Comparison of ENCODE assay signal across 8 cellular contexts in the genomic region with DNA sequence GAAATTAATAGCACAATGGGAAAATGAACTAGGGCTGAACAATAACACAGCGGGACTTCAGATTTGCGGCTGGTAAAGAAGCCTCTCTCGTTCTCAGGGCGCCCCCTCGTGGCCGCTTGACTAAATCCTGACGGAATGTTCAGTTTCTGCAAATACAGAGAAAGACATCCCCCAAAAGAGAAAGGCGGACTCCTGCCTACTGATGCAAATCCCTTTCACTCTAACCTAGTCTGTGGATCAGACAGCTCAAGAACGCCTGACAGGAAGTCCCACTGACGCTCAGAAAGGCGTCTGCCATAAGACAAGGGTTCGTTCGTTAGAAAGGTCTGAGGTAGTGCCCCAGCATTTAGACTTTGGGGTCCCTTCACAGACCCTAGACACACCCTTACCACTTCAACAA. TPM values are rescaled to one million over a fixed set of nuclear protein-coding genes. Genes with fewer than 3 reads are reported as not detected.
DNase-seq lines count a peak whose midpoint lies in the region; ATAC-seq and TF ChIP-seq lines count a peak whose summit lies in the region.

No MANE protein-coding gene starts in this region.

- H3K27me3 ChIP-seq in DOHH2 (ENCODE audit: control insufficient read depth, low read length) (peaks cover 51% of the 10 kb centered on the region), gastroesophageal sphincter (no peaks in the 10 kb centered on the region), neutrophil (peaks cover 99% of the 10 kb centered on the region)

- H3K36me3 ChIP-seq in DOHH2 (ENCODE audit: control insufficient read depth, low read length), result no peaks in the 10 kb centered on the region
- H3K36me3 ChIP-seq in gastroesophageal sphincter, result no peaks in the 10 kb centered on the region
- no peaks in the 10 kb centered on the region for H3K36me3 ChIP-seq in neutrophil

- CTCF ChIA-PET in RWPE1 (lab: Yijun Ruan, JAX), result interaction anchor here (0.6 to 4.3 kb wide), 27 partner anchors 9 to 1226 kb away, joined by 3 to 23 read pairs (median 3); partner anchors contain the start of gene NOPCHAP1

- no peak overlapping the region for H3K27ac ChIP-seq in DOHH2 (ENCODE audit: low read depth, low read length)
- peak overlapping the region; percentile 67 for H3K27ac ChIP-seq in RWPE1
- peak overlapping the region in 3 of 4 donors; percentile 62 to 95 (median 94) for H3K27ac ChIP-seq in gastroesophageal sphincter
- H3K27ac ChIP-seq in neutrophil, result no peak overlapping the region

- no peaks in the 10 kb centered on the region for H3K9me2 ChIP-seq in DOHH2 (replicated peaks; ENCODE audit: control insufficient read depth, low read length)

- H3K4me1 ChIP-seq in DOHH2 (ENCODE audit: control insufficient read depth, low read length) (peaks cover 8% of the 10 kb centered on the region), gastroesophageal sphincter (peaks cover 0 to 92% (median 28%) of the 10 kb centered on the region in 3 donors), neutrophil (ENCODE audit: control insufficient read depth in 1 of 2, insufficient read depth in 1 of 2, low read depth in 1 of 2, low read length in 1 of 2) (peaks cover 0 to 12% of the 10 kb centered on the region in 2 experiments)

- no peaks in the 10 kb centered on the region for H4K20me1 ChIP-seq in DOHH2 (ENCODE audit: control insufficient read depth, insufficient read depth, low read depth, low read length)

- H3K4me2 ChIP-seq in DOHH2 (ENCODE audit: low read length), result peak overlapping the region; percentile 35

- H3K9me3 ChIP-seq in DOHH2 (ENCODE audit: control insufficient read depth, insufficient read depth, low read length) (no peaks in the 10 kb centered on the region), gastroesophageal sphincter (no peaks in the 10 kb centered on the region), neutrophil (no peaks in the 10 kb centered on the region)

- H3K4me3 ChIP-seq in DOHH2 (ENCODE audit: low read length) (no peak overlapping the region), gastroesophageal sphincter (peak overlapping the region; percentile 21 to 89), neutrophil (ENCODE audit: low read depth in 1 of 2, low read length in 1 of 2) (no peak overlapping the region)

- ATAC-seq in gastroesophageal sphincter (peak; percentile 33), HG02938 (IDR thresholded peaks at IDR 0.05; ENCODE audit: unreplicated experiment) (no peak)

- peak; percentile 87 for TF ChIP-seq CTCF in DOHH2 (IDR thresholded peaks at IDR 0.05; ENCODE audit: low read depth, low read length, poor library complexity, severe bottlenecking)
- peak; percentile 81 for TF ChIP-seq CTCF in RWPE1 (conservative IDR thresholded peaks at IDR 0.05; ENCODE audit: low read depth)
- TF ChIP-seq CTCF in gastroesophageal sphincter (IDR thresholded peaks at IDR 0.05), result peak; percentile 86 to 90 (median 86)
- TF ChIP-seq CTCF in neutrophil (IDR thresholded peaks at IDR 0.05), result peak; percentile 56

- 0% methylated on average over 3 of the region's 13 CpGs for WGBS in gastroesophageal sphincter (ENCODE audit: low coverage in 1 of 2), 2 donors

- DNase-seq in LoVo (ENCODE audit: low spot score), result peak; percentile 85
- peak; percentile 57 for DNase-seq in RWPE1 (ENCODE audit: low spot score)
- peak; percentile 18 for DNase-seq in activated gamma-delta T cell (lab: John Stamatoyannopoulos, UW)
- DNase-seq in stromal cell of bone marrow (ENCODE audit: low read depth), result peak; percentile 69

- no peak for TF ChIP-seq POLR2A in gastroesophageal sphincter (IDR thresholded peaks at IDR 0.05)

- POLR2A ChIA-PET in RWPE1 (lab: Yijun Ruan, JAX; ENCODE audit: low non-redundant PET), result interaction anchor here (0.6 kb wide), 1 partner anchor 107 kb away, joined by 3 read pairs; no protein-coding TSS in a partner anchor

- no peaks in the 10 kb centered on the region for H3F3A ChIP-seq in DOHH2 (ENCODE audit: control insufficient read depth, insufficient read depth)

- TF ChIP-seq EP300 in gastroesophageal sphincter (IDR thresholded peaks at IDR 0.05), result no peak

- H3K79me2 ChIP-seq in DOHH2 (ENCODE audit: control insufficient read depth, low read length), result no peaks in the 10 kb centered on the region

RNA-seq across cellular contexts. Expression of gene NUAK1, which starts 2.5 kb away (rescaled TPM):
- 10 to 100 TPM in 2 of 4 donors, 1 to 10 TPM in 2; 7.4 to 27.7 (median 10.7) TPM for total RNA-seq in gastroesophageal sphincter

Comparison
In these comparisons a context has a peak if more than half of its experiments do, and no peak if none do; other contexts are left out.
1. H3K27ac ChIP-seq: peak in RWPE1 (single experiment) and gastroesophageal sphincter (3 of 4); none in DOHH2 (single experiment) and neutrophil (single experiment).
2. H3K4me3 ChIP-seq: peak in gastroesophageal sphincter (2 of 2); none in DOHH2 (single experiment) and neutrophil (0 of 2).
3. DNase-seq: peak in every context shown above with its lines; median percentile 85 in LoVo; 69 in stromal cell of bone marrow; 57 in RWPE1; 18 in activated gamma-delta T cell.
4. Peak in every context shown above with its lines, with median percentiles within 50 percentile points of each other: CTCF ChIP-seq.